Comparison of ENCODE assay signal across 9 cellular contexts in genomic region chr1:6496890-6497214, GRCh38. TPM values are rescaled to one million over a fixed set of nuclear protein-coding genes. Genes with fewer than 3 reads are reported as not detected.
DNase-seq lines count a peak whose midpoint lies in the region; ATAC-seq and TF ChIP-seq lines count a peak whose summit lies in the region.
"Had no signal": no experiment of that assay in that cellular context is flagged by ENCODE, and none has a peak within 500 bp of the region (broad histone marks: within the 10 kb centered on the region; RNA-seq: fewer than 3 reads in every experiment).

No MANE protein-coding gene starts in this region.

- peak overlapping the region; percentile 70 to 72 for H3K18ac ChIP-seq in mesenchymal stem cell (ENCODE audit: low read depth in 1 of 2, low read length in 2 of 2)

- H3K79me1 ChIP-seq in mesenchymal stem cell (replicated peaks; ENCODE audit: low read length, poor library complexity, severe bottlenecking): peaks cover 17% of the 10 kb centered on the region

- peak overlapping the region; percentile 74 for H2BK120ac ChIP-seq in mesenchymal stem cell (ENCODE audit: low read depth, low read length)

- TF ChIP-seq CTCF in cardiac muscle cell (IDR thresholded peaks at IDR 0.05; ENCODE audit: low read depth, low read length): no peak
- no peak for TF ChIP-seq CTCF in cardiac fibroblast (IDR thresholded peaks at IDR 0.05; ENCODE audit: low read depth, low read length)
- TF ChIP-seq CTCF in upper lobe of left lung (IDR thresholded peaks at IDR 0.05): no peak

- DNase-seq in cardiac muscle cell (ENCODE audit: low read depth in 1 of 2, low spot score in 1 of 2) (no peak), cardiac septum (ENCODE audit: low spot score) (no peak), cardiac fibroblast (ENCODE audit: low read depth in 2 of 2) (no peak), mesenchymal stem cell (no peak), upper lobe of left lung (no peak), DMS53 (lab: John Stamatoyannopoulos, UW) (no peak), left lobe of liver (ENCODE audit: low spot score) (no peak), G401 (ENCODE audit: low spot score) (no peak)

- no peak overlapping the region for H2AK5ac ChIP-seq in mesenchymal stem cell (ENCODE audit: low read length, severe bottlenecking)

- peak overlapping the region in 1 of 2 experiments; percentile 80 for H3K14ac ChIP-seq in mesenchymal stem cell (ENCODE audit: low read length in 2 of 2)

- WGBS in mesenchymal stem cell: 4% methylated on average over 6 of the region's 21 CpGs
- WGBS in upper lobe of left lung, 2 donors: 6% methylated on average over 6 of the region's 21 CpGs; no CpG with 5 or more reads in 1 of the 2 donors

- peak overlapping the region; percentile 78 for H3K9ac ChIP-seq in mesenchymal stem cell (ENCODE audit: low read length)

- H4K91ac ChIP-seq in mesenchymal stem cell (ENCODE audit: low read length): no peak overlapping the region

- peak overlapping the region; percentile 94 for H3K4me2 ChIP-seq in mesenchymal stem cell (ENCODE audit: low read length, poor library complexity, severe bottlenecking)

- H2BK5ac ChIP-seq in mesenchymal stem cell (ENCODE audit: low read depth, low read length, poor library complexity, severe bottlenecking): no peak overlapping the region

- H3K4ac ChIP-seq in mesenchymal stem cell (ENCODE audit: low read depth in 1 of 2, low read length in 2 of 2): peak overlapping the region in 1 of 2 experiments; percentile 44

- in situ Hi-C loops in G401 (cut with HindIII; ENCODE audit: low sequenced_read_pairs): no loop called here

- H3K9me3 ChIP-seq in cardiac muscle cell (ENCODE audit: low read depth) (no peaks in the 10 kb centered on the region), mesenchymal stem cell (ENCODE audit: control insufficient read depth, low read length) (no peaks in the 10 kb centered on the region), upper lobe of left lung (no peaks in the 10 kb centered on the region)

- H3K36me3 ChIP-seq in cardiac muscle cell: no peaks in the 10 kb centered on the region
- peaks cover 0 to 6% of the 10 kb centered on the region in 2 experiments for H3K36me3 ChIP-seq in mesenchymal stem cell (ENCODE audit: control insufficient read depth in 1 of 2, insufficient read depth in 2 of 2, low read depth in 1 of 2, low read length in 2 of 2)
- no peaks in the 10 kb centered on the region for H3K36me3 ChIP-seq in upper lobe of left lung

- peak overlapping the region; percentile 76 for H4K8ac ChIP-seq in mesenchymal stem cell (ENCODE audit: low read length)

- peak overlapping the region in 1 of 2 experiments; percentile 19 for H3K23ac ChIP-seq in mesenchymal stem cell (ENCODE audit: low read length in 2 of 2)

- TF ChIP-seq POLR2A in upper lobe of left lung (IDR thresholded peaks at IDR 0.05): no peak

- H3K4me1 ChIP-seq in cardiac muscle cell (ENCODE audit: low read depth) (peaks cover 5% of the 10 kb centered on the region), mesenchymal stem cell (ENCODE audit: control insufficient read depth, insufficient read depth, low read depth, low read length) (peaks cover 38% of the 10 kb centered on the region), upper lobe of left lung (peaks cover 14 to 31% (median 19%) of the 10 kb centered on the region in 4 donors)

- H3K27me3 ChIP-seq in cardiac muscle cell (no peaks in the 10 kb centered on the region), mesenchymal stem cell (ENCODE audit: control insufficient read depth in 1 of 2, insufficient read depth in 1 of 2, low read length in 2 of 2) (peaks cover 0 to 16% of the 10 kb centered on the region in 2 experiments), upper lobe of left lung (peaks cover 0 to 4% (median 0%) of the 10 kb centered on the region in 4 donors)

- TF ChIP-seq EP300 in upper lobe of left lung (IDR thresholded peaks at IDR 0.05): no peak

- H2BK12ac ChIP-seq in mesenchymal stem cell (ENCODE audit: low read length in 2 of 2): no peak overlapping the region

- H2AFZ ChIP-seq in mesenchymal stem cell (ENCODE audit: low read depth, low read length): no peak overlapping the region

- no peak overlapping the region for H3K27ac ChIP-seq in cardiac muscle cell
- H3K27ac ChIP-seq in mesenchymal stem cell (ENCODE audit: low read length, poor library complexity, severe bottlenecking): no peak overlapping the region
- H3K27ac ChIP-seq in upper lobe of left lung: peak overlapping the region in 2 of 4 donors; percentile 17 to 30

- H3K4me3 ChIP-seq in cardiac muscle cell: peak overlapping the region; percentile 93
- peak overlapping the region; percentile 68 to 73 for H3K4me3 ChIP-seq in cardiac fibroblast (replicated peaks in 1 of 2; ENCODE audit: low read depth in 2 of 2, low read length in 2 of 2)
- H3K4me3 ChIP-seq in mesenchymal stem cell (ENCODE audit: insufficient read depth in 1 of 2, low read depth in 1 of 2, low read length in 2 of 2): peak overlapping the region; percentile 72 to 78
- H3K4me3 ChIP-seq in upper lobe of left lung: peak overlapping the region in 3 of 4 donors; percentile 54 to 63 (median 63)

- peak overlapping the region; percentile 83 for H2BK15ac ChIP-seq in mesenchymal stem cell (ENCODE audit: low read depth, poor library complexity, severe bottlenecking)

- intact Hi-C loops in cardiac septum (cut with DNase I): no loop called here

- ATAC-seq in upper lobe of left lung (ENCODE audit: low FRiP score in 2 of 2) (no peak), left lobe of liver (no peak)

RNA-seq across cellular contexts. Expression of gene PLEKHG5, which starts 5.4 kb away (rescaled TPM):
- total RNA-seq in cardiac muscle cell (21.8 and 34.8 TPM in 2 replicates), cardiac septum (14.9 TPM), upper lobe of left lung (10 to 100 TPM in 5 of 6 donors, 1 to 10 TPM in 1; 5.0 to 31.4 (median 12.6) TPM), left lobe of liver (1.1 TPM)
- polyA plus RNA-seq in cardiac muscle cell: 9.6 and 18.7 TPM in 2 replicates
- 6.5 TPM for polyA plus RNA-seq in mesenchymal stem cell (2013, experiment 1 of 2)
- polyA plus RNA-seq in mesenchymal stem cell (2013, experiment 2 of 2): 6.7 TPM
- total RNA-seq in G401 (2014; rRNA removed; shearing (Covaris generic)): 8.2 and 8.6 TPM in 2 replicates

RNA-seq across cellular contexts. Expression of gene TNFRSF25, which starts 30.9 kb away (rescaled TPM):
- total RNA-seq in cardiac muscle cell (24.4 and 31.4 TPM in 2 replicates), cardiac septum (8.5 TPM), upper lobe of left lung (10 to 100 TPM in 4 of 6 donors, 1 to 10 TPM in 2; 4.6 to 51.3 (median 14.0) TPM), left lobe of liver (2.1 TPM)
- polyA plus RNA-seq in cardiac muscle cell: 11.3 and 11.8 TPM in 2 replicates
- 2.9 TPM for polyA plus RNA-seq in mesenchymal stem cell (2013, experiment 1 of 2)
- polyA plus RNA-seq in mesenchymal stem cell (2013, experiment 2 of 2): 2.4 TPM
- 4.9 and 6.1 TPM in 2 replicates for total RNA-seq in G401 (2014; rRNA removed; shearing (Covaris generic))

RNA-seq across cellular contexts. Expression of gene NOL9, which starts 57.5 kb away (rescaled TPM):
- 22.4 and 33.2 TPM in 2 replicates for total RNA-seq in cardiac muscle cell
- 12.9 and 16.7 TPM in 2 replicates for polyA plus RNA-seq in cardiac muscle cell
- 16.5 TPM for total RNA-seq in cardiac septum
- polyA plus RNA-seq in mesenchymal stem cell (2013, experiment 1 of 2): 7.3 TPM
- 7.3 TPM for polyA plus RNA-seq in mesenchymal stem cell (2013, experiment 2 of 2)
- total RNA-seq in upper lobe of left lung: 10 to 100 TPM; 19.6 to 41.9 (median 24.7) TPM
- total RNA-seq in left lobe of liver: 11.1 TPM
- total RNA-seq in G401 (2014; rRNA removed; shearing (Covaris generic)): 26.1 and 33.9 TPM in 2 replicates

RNA-seq across cellular contexts. Expression of gene TAS1R1, which starts 58.3 kb away (rescaled TPM):
- total RNA-seq in cardiac muscle cell (not detected in 2 replicates), cardiac septum (not detected), upper lobe of left lung (under 1 TPM in 2 of 6 donors, not detected in 4; 0.11 to 0.15 TPM), left lobe of liver (0.05 TPM)
- polyA plus RNA-seq in cardiac muscle cell: 0.17 TPM in 1 of 2 replicates, not detected in the other
- polyA plus RNA-seq in mesenchymal stem cell (2013, experiment 1 of 2): not detected
- not detected for polyA plus RNA-seq in mesenchymal stem cell (2013, experiment 2 of 2)
- not detected in 2 replicates for total RNA-seq in G401 (2014; rRNA removed; shearing (Covaris generic))
- total RNA-seq: H4 had no signal
